In genomic region chr2:37083873-37084792, GRCh38 we compare ENCODE assay signal across 8 cellular contexts. TPM values are rescaled to one million over a fixed set of nuclear protein-coding genes. Genes with fewer than 3 reads are reported as not detected.
DNase-seq lines count a peak whose midpoint lies in the region; ATAC-seq and TF ChIP-seq lines count a peak whose summit lies in the region.

GPATCH11 (plus strand) TSS chr2:37084518; CDS start chr2:37088382, 3,864 bp downstream.
HEATR5B (minus strand) TSS chr2:37084372; CDS start chr2:37083414, 958 bp downstream.

- H3K56ac ChIP-seq in IMR-90 (ENCODE audit: extremely low read depth, insufficient read depth, low read length), result peak within 1 kb of the TSS; percentile 71

- BruUV-seq in IMR-90 (replicated peaks; lab: Mats Ljungman, UMichigan) (no TSS peak), OCI-LY7 (replicated peaks; lab: Mats Ljungman, UMichigan) (no TSS peak)

- peak within 1 kb of the TSS; percentile 11; the same call in 1 of the 3 replicates for H2BK15ac ChIP-seq in IMR-90 (ENCODE audit: low read depth, low read length)

- peak within 1 kb of the TSS; percentile 58 for H3K27ac ChIP-seq in IMR-90 (ENCODE audit: insufficient read depth, low read length)
- peak within 1 kb of the TSS; percentile 52 for H3K27ac ChIP-seq in OCI-LY7 (ENCODE audit: low read depth, low read length, poor library complexity, severe bottlenecking)

- H3K9me2 ChIP-seq in OCI-LY7 (ENCODE audit: insufficient read depth, low read length), result no peaks in the 10 kb centered on the region

- no peaks in the 10 kb centered on the region for H3K27me3 ChIP-seq in IMR-90 (ENCODE audit: control insufficient read depth, insufficient read depth, low read length)
- no peaks in the 10 kb centered on the region for H3K27me3 ChIP-seq in mucosa of stomach (ENCODE audit: control insufficient read depth, insufficient read depth, low read length)

- peak within 1 kb of the TSS; percentile 68 for H2BK5ac ChIP-seq in IMR-90 (ENCODE audit: low read depth, low read length, poor library complexity, severe bottlenecking)

- H3K4ac ChIP-seq in IMR-90 (ENCODE audit: low read depth, low read length), result peak within 1 kb of the TSS; percentile 97

- H3K36me3 ChIP-seq in IMR-90 (ENCODE audit: control insufficient read depth, insufficient read depth, low read length), result no peaks in the 10 kb centered on the region; the same call in 1 of the 2 replicates
- H3K36me3 ChIP-seq in OCI-LY7 (ENCODE audit: insufficient read depth, low read length), result peaks cover 40% of the 10 kb centered on the region
- no peaks in the 10 kb centered on the region for H3K36me3 ChIP-seq in mucosa of stomach (ENCODE audit: control insufficient read depth, insufficient read depth, low read length)

- H2BK20ac ChIP-seq in IMR-90 (ENCODE audit: low read depth, low read length), result no peak within 1 kb of the TSS

- peak; percentile 82 for ATAC-seq in GM21529 (IDR thresholded peaks at IDR 0.05; ENCODE audit: unreplicated experiment)
- peak; percentile 96 for ATAC-seq in IMR-90 (ENCODE audit: low read depth)
- ATAC-seq in esophagus mucosa, result peak; percentile 99

- H3K4me1 ChIP-seq in IMR-90 (ENCODE audit: control insufficient read depth, insufficient read depth, low read length) (peaks cover 1% of the 10 kb centered on the region; the same call in 1 of the 2 replicates), OCI-LY7 (ENCODE audit: insufficient read depth, low read length, poor library complexity, severe bottlenecking) (peaks cover 62% of the 10 kb centered on the region), mucosa of stomach (ENCODE audit: control insufficient read depth, insufficient read depth, low read length) (peaks cover 22% of the 10 kb centered on the region)

- in situ Hi-C loops in IMR-90 (cut with MboI; ENCODE audit: low sequenced_read_pairs), result no loop called here

- TF ChIP-seq RAD21 in IMR-90 (IDR thresholded peaks at IDR 0.05; ENCODE audit: low read length), result no peak

- POLR2A ChIA-PET in IMR-90 (lab: Charles Lee; ENCODE audit: unreplicated experiment), result no interaction called here
- POLR2A ChIA-PET in OCI-LY7 (lab: Charles Lee), result interaction anchor here (0.5 to 2.9 kb wide), 7 partner anchors 9 to 1331 kb away, joined by 3 to 8 read pairs (median 3); no protein-coding TSS in a partner anchor

- peaks cover 51% of the 10 kb centered on the region; the same call in 1 of the 2 replicates for H3K79me2 ChIP-seq in OCI-LY7 (ENCODE audit: insufficient read depth, low read depth, low read length)

- intact Hi-C loops in IMR-90 (cut with micrococcal nuclease), result no loop called here
- intact Hi-C loops in OCI-LY7 (cut with micrococcal nuclease; ENCODE audit: unreplicated experiment), result loop anchor here (5.0 to 10.0 kb wide), 4 partner anchors 117 to 729 kb away; partner anchors contain the start of genes CRIM1 and STRN

- H3K14ac ChIP-seq in IMR-90 (replicated peaks; ENCODE audit: low read depth, low read length), result peak within 1 kb of the TSS; percentile 99

- H3K18ac ChIP-seq in IMR-90 (ENCODE audit: low read depth, low read length), result peak within 1 kb of the TSS; percentile 72

- H2AK9ac ChIP-seq in IMR-90 (replicated peaks; ENCODE audit: low read depth, low read length, poor library complexity), result peak within 1 kb of the TSS; percentile 90

- TF ChIP-seq CTCF in IMR-90 (conservative IDR thresholded peaks at IDR 0.05; ENCODE audit: low read depth, low read length) (no peak), OCI-LY7 (conservative IDR thresholded peaks at IDR 0.05; ENCODE audit: low read length) (no peak)

- peak within 1 kb of the TSS; percentile 82 for H4K91ac ChIP-seq in IMR-90 (ENCODE audit: insufficient read depth, low read depth, low read length)

- CTCF ChIA-PET in IMR-90 (lab: Yijun Ruan, JAX), result no interaction called here
- CTCF ChIA-PET in OCI-LY7 (lab: Charles Lee; ENCODE audit: unreplicated experiment), result interaction anchor here (0.5 kb wide), 1 partner anchor 570 kb away, joined by 4 read pairs; no protein-coding TSS in a partner anchor

- H2AFZ ChIP-seq in IMR-90 (replicated peaks; ENCODE audit: low read length, poor library complexity) (peak within 1 kb of the TSS; percentile 97), OCI-LY7 (ENCODE audit: low read length) (peak within 1 kb of the TSS; percentile 73; the same call in 1 of the 2 replicates)

- H4K20me1 ChIP-seq in IMR-90 (ENCODE audit: insufficient read depth, low read length) (no peaks in the 10 kb centered on the region), OCI-LY7 (ENCODE audit: insufficient read depth, low read length) (no peaks in the 10 kb centered on the region)

- H2AK5ac ChIP-seq in IMR-90 (ENCODE audit: low read depth, low read length), result peak within 1 kb of the TSS; percentile 12

- H3K4me3 ChIP-seq in IMR-90 (ENCODE audit: insufficient read depth, low read depth, low read length) (peak within 1 kb of the TSS; percentile 92), OCI-LY7 (ENCODE audit: low read depth, low read length, poor library complexity, severe bottlenecking) (peak within 1 kb of the TSS; percentile 80), mucosa of stomach (ENCODE audit: low read length) (peak within 1 kb of the TSS; percentile 32)

- peak within 1 kb of the TSS; percentile 91 for H4K5ac ChIP-seq in IMR-90 (ENCODE audit: low read depth, low read length)

- H3K9me1 ChIP-seq in IMR-90 (ENCODE audit: insufficient read depth, low read length), result no peaks in the 10 kb centered on the region

- H3K9ac ChIP-seq in IMR-90 (ENCODE audit: low read depth, low read length) (peak within 1 kb of the TSS; percentile 89), mucosa of stomach (ENCODE audit: low read length) (peak within 1 kb of the TSS; percentile 78)

- 0% methylated on average over 12 of the region's 74 CpGs; no CpG with 5 or more reads in 1 of the 2 experiments for WGBS in IMR-90 (ENCODE audit: extremely low coverage in 2 of 2, insufficient read length in 1 of 2), 2 experiments

- TF ChIP-seq POLR2A in IMR-90 (IDR thresholded peaks at IDR 0.05; ENCODE audit: low read depth, low read length), result no peak

- DNase-seq in DMS114 treated with DMSO at 0.1 percent for 48 hours (lab: John Stamatoyannopoulos, UW; ENCODE audit: unreplicated experiment) (peak; percentile 94), IMR-90 (peak; percentile 95), OCI-LY7 (ENCODE audit: low spot score) (peak; percentile 97), activated T-cell treated with anti-CD3 and anti-CD28 coated beads for 24 hours (ENCODE audit: low read depth) (peak; percentile 92)
- peak; percentile 76 to 81 for DNase-seq in stimulated activated CD8-positive, alpha-beta memory T cell treated with anti-CD3 and anti-CD28 coated beads, Interleukin-7, amount 100 ng/mL, for 1 hour (ENCODE audit: low read depth in 2 of 2)

- no peaks in the 10 kb centered on the region for H3K9me3 ChIP-seq in IMR-90 (ENCODE audit: control insufficient read depth, insufficient read depth, low read length)
- no peaks in the 10 kb centered on the region for H3K9me3 ChIP-seq in OCI-LY7 (ENCODE audit: low read length)
- H3K9me3 ChIP-seq in mucosa of stomach (ENCODE audit: control insufficient read depth, low read length), result no peaks in the 10 kb centered on the region

- H3K4me2 ChIP-seq in IMR-90 (ENCODE audit: low read depth, low read length) (peak within 1 kb of the TSS; percentile 98), OCI-LY7 (ENCODE audit: low read length) (peak within 1 kb of the TSS; percentile 82)

- dilution Hi-C loops in IMR-90 (cut with HindIII; ENCODE audit: low sequenced_read_pairs, unreplicated experiment), result no loop called here

- H3K79me1 ChIP-seq in IMR-90 (ENCODE audit: low read depth in 1 of 2, low read length in 2 of 2), result peaks cover 19 to 58% of the 10 kb centered on the region in 2 experiments

- peak within 1 kb of the TSS; percentile 76; the same call in 1 of the 2 replicates for H2BK120ac ChIP-seq in IMR-90 (ENCODE audit: low read depth, low read length)

- peak within 1 kb of the TSS; percentile 66 to 96 for H4K8ac ChIP-seq in IMR-90 (ENCODE audit: low read depth in 2 of 2, low read length in 2 of 2)

- peak within 1 kb of the TSS; percentile 98 for H3K23ac ChIP-seq in IMR-90 (ENCODE audit: low read depth, low read length)

TF ChIP-seq in IMR-90, 13 proteins besides CTCF, POLR2A, EP300 and RAD21 (continues in another document):
- TF ChIP-seq RCOR1 (IDR thresholded peaks at IDR 0.05; ENCODE audit: insufficient replicate concordance, low read length) (no peak), ELK1 (IDR thresholded peaks at IDR 0.05; ENCODE audit: borderline replicate concordance, low read depth, low read length) (no peak), SMC3 (IDR thresholded peaks at IDR 0.05; ENCODE audit: low read depth, low read length) (no peak), MXI1 (IDR thresholded peaks at IDR 0.05; ENCODE audit: borderline replicate concordance, low read depth, low read length) (peak; percentile 76; the same call in 1 of the 2 replicates), MAZ (IDR thresholded peaks at IDR 0.05; ENCODE audit: borderline replicate concordance, low read depth, low read length) (peak; percentile 8; the same call in 1 of the 2 replicates), CHD1 (IDR thresholded peaks at IDR 0.05; ENCODE audit: low read depth, low read length) (no peak)

RNA-seq across cellular contexts. Expression of gene GPATCH11, which starts in this region (rescaled TPM):
- total RNA-seq in IMR-90 (2012; rRNA removed) (4.7 and 8.1 TPM in 2 replicates), OCI-LY7 (2022) (18.9 and 24.5 TPM in 2 replicates), esophagus mucosa (4.3 TPM)
- polyA plus RNA-seq in IMR-90 (2012; rRNA removed), result 2.9 and 3.9 TPM in 2 replicates
- 0.49 and 0.88 TPM in 2 replicates for polyA plus RNA-seq in IMR-90 (2012; cell fraction: cytosol; rRNA removed)
- 0.16 and 1.3 TPM in 2 replicates for polyA plus RNA-seq in IMR-90 (2012; cell fraction: nucleus; rRNA removed; ENCODE audit: low replicate concordance)
- total RNA-seq in OCI-LY7 (2014; rRNA removed; shearing (Covaris generic)), result 11.6 and 21.2 TPM in 2 replicates

RNA-seq across cellular contexts. Expression of gene HEATR5B, which starts in this region (rescaled TPM):
- 17.9 and 20.6 TPM in 2 replicates for total RNA-seq in IMR-90 (2012; rRNA removed)
- polyA plus RNA-seq in IMR-90 (2012; rRNA removed), result 7.6 and 8.3 TPM in 2 replicates
- 1.6 and 1.8 TPM in 2 replicates for polyA plus RNA-seq in IMR-90 (2012; cell fraction: cytosol; rRNA removed)
- 6.1 and 40.0 TPM in 2 replicates for polyA plus RNA-seq in IMR-90 (2012; cell fraction: nucleus; rRNA removed; ENCODE audit: low replicate concordance)
- total RNA-seq in OCI-LY7 (2014; rRNA removed; shearing (Covaris generic)), result 23.8 TPM in 2 replicates
- 31.3 and 34.5 TPM in 2 replicates for total RNA-seq in OCI-LY7 (2022)
- 14.8 TPM for total RNA-seq in esophagus mucosa

Comparison
In these comparisons a context has a peak if more than half of its experiments do, and no peak if none do; other contexts are left out.
1. Peak in every context shown above with its lines: DNase-seq, ATAC-seq, H3K4me3 ChIP-seq and H3K27ac ChIP-seq.
2. H3K4me3 ChIP-seq: peak in every context shown above with its lines; median percentile 92 in IMR-90; 80 in OCI-LY7; 32 in mucosa of stomach.